Comparison of ENCODE assay signal across 11 cellular contexts in genomic region chr11:46537121-46537520, GRCh38. TPM values are rescaled to one million over a fixed set of nuclear protein-coding genes. Genes with fewer than 3 reads are reported as not detected.
DNase-seq lines count a peak whose midpoint lies in the region; ATAC-seq, FAIRE-seq and TF ChIP-seq lines count a peak whose summit lies in the region.
"Had no signal": no experiment of that assay in that cellular context is flagged by ENCODE, and none has a peak within 500 bp of the region (broad histone marks: within the 10 kb centered on the region; RNA-seq: fewer than 3 reads in every experiment).

No MANE protein-coding gene starts in this region.

- TF ChIP-seq CTCF in BJ (IDR thresholded peaks at IDR 0.05; ENCODE audit: insufficient read depth, low read depth, low read length): peak; percentile 17; the same call in 1 of the 2 replicates
- peak; percentile 16 for TF ChIP-seq CTCF in astrocyte (IDR thresholded peaks at IDR 0.05; ENCODE audit: insufficient read depth, low read depth, low read length)
- TF ChIP-seq CTCF in CD14-positive monocyte (IDR thresholded peaks at IDR 0.05): no peak
- no peak for TF ChIP-seq CTCF in esophagus muscularis mucosa (IDR thresholded peaks at IDR 0.05)

- DNase-seq in BJ (ENCODE audit: low read depth) (no peak), astrocyte (ENCODE audit: low read depth) (no peak), CD14-positive monocyte (ENCODE audit: low spot score) (no peak), COLO668 (lab: John Stamatoyannopoulos, UW; ENCODE audit: unreplicated experiment) (no peak), esophagus muscularis mucosa (ENCODE audit: extremely low spot score) (no peak)
- DNase-seq: tibial artery had no signal

- H3K27ac ChIP-seq in HUES6 (ENCODE audit: low read depth, low read length) (no peak overlapping the region), astrocyte (ENCODE audit: low read depth, low read length) (no peak overlapping the region), iPS-20b (ENCODE audit: low read length) (no peak overlapping the region), esophagus muscularis mucosa (replicated peaks in 1 of 4) (no peak overlapping the region)
- H3K27ac ChIP-seq: tibial artery had no signal

- no peak for TF ChIP-seq EP300 in esophagus muscularis mucosa (IDR thresholded peaks at IDR 0.05)

- H3K36me3 ChIP-seq in BJ (ENCODE audit: control insufficient read depth, insufficient read depth, low read length) (peaks cover 5% of the 10 kb centered on the region; the same call in 1 of the 2 replicates), HUES6 (ENCODE audit: control insufficient read depth, insufficient read depth, low read length) (peaks cover 17% of the 10 kb centered on the region), astrocyte (ENCODE audit: insufficient read depth, low read length) (peaks cover 10% of the 10 kb centered on the region), iPS-20b (ENCODE audit: insufficient read depth, low read depth, low read length) (peaks cover 20% of the 10 kb centered on the region), esophagus muscularis mucosa (peaks cover 12 to 26% (median 19%) of the 10 kb centered on the region in 4 donors)

- H3K79me2 ChIP-seq in astrocyte (ENCODE audit: insufficient read depth, low read length): peaks cover 80% of the 10 kb centered on the region

- H3K4me3 ChIP-seq in BJ (ENCODE audit: low read depth, low read length): no peak overlapping the region
- 0 out of 2 replicates have a peak overlapping the region, but pooled peaks have one; percentile 9 for H3K4me3 ChIP-seq in HUES6 (ENCODE audit: low read depth, low read length)
- no peak overlapping the region for H3K4me3 ChIP-seq in astrocyte (ENCODE audit: insufficient read depth, low read depth, low read length)
- H3K4me3 ChIP-seq in iPS-20b (ENCODE audit: low read length): no peak overlapping the region; the same call in 1 of the 2 replicates
- H3K4me3 ChIP-seq in esophagus muscularis mucosa: no peak overlapping the region
- H3K4me3 ChIP-seq: tibial artery had no signal

- H3K27ac Mint-ChIP-seq in astrocyte (ENCODE audit: unreplicated experiment) (no peak overlapping the region), CD14-positive monocyte (no peak overlapping the region)

- POLR2A ChIA-PET in BJ (lab: Charles Lee): no interaction called here

- H3K4me1 Mint-ChIP-seq in astrocyte (ENCODE audit: low read depth, unreplicated experiment): peaks cover 9% of the 10 kb centered on the region
- H3K4me1 Mint-ChIP-seq in CD14-positive monocyte: peaks cover 19% of the 10 kb centered on the region

- CTCF ChIA-PET in BJ (lab: Yijun Ruan, JAX): interaction anchor here (0.6 to 9.4 kb wide), 4 partner anchors 11 to 188 kb away, joined by 3 to 81 read pairs (median 12); partner anchors contain the start of gene CHRM4

- H3K9ac ChIP-seq in HUES6 (ENCODE audit: low read length) (no peak overlapping the region), astrocyte (ENCODE audit: low read length) (no peak overlapping the region), iPS-20b (ENCODE audit: low read depth, low read length) (peak overlapping the region; percentile 49; the same call in 1 of the 2 replicates)

- no peak for ATAC-seq in HG03378 (IDR thresholded peaks at IDR 0.05; ENCODE audit: unreplicated experiment)

- H2AFZ ChIP-seq in astrocyte (ENCODE audit: low read depth, low read length): no peak overlapping the region

- H3K9me3 Mint-ChIP-seq in astrocyte (ENCODE audit: unreplicated experiment): no peaks in the 10 kb centered on the region
- peaks cover 0 to 1% (median 0%) of the 10 kb centered on the region in 7 donors for H3K9me3 Mint-ChIP-seq in CD14-positive monocyte
- H3K9me3 Mint-ChIP-seq: CD8-positive, alpha-beta T cell; central memory CD8-positive, alpha-beta T cell had no signal

- intact Hi-C loops in CD14-positive monocyte (cut with micrococcal nuclease) (loop anchor here (2.0 to 10.0 kb wide), 3 partner anchors 148 to 170 kb away; partner anchors contain the start of gene MDK (in 1 of the 2)), esophagus muscularis mucosa (cut with DNase I) (loop anchor here (2.0 kb wide), 1 partner anchor 148 kb away; no protein-coding TSS in a partner anchor)

- no peak for TF ChIP-seq POLR2A in esophagus muscularis mucosa (IDR thresholded peaks at IDR 0.05; ENCODE audit: low read depth)

- H3K4me2 ChIP-seq in astrocyte (ENCODE audit: low read length): no peak overlapping the region

- peaks cover 85% of the 10 kb centered on the region for H4K20me1 ChIP-seq in astrocyte (ENCODE audit: insufficient read depth, low read length)

- H3K27me3 Mint-ChIP-seq in astrocyte (ENCODE audit: low read depth, unreplicated experiment) (no peaks in the 10 kb centered on the region), CD14-positive monocyte (ENCODE audit: low read depth in 3 of 3) (peaks cover 0 to 4% (median 0%) of the 10 kb centered on the region in 3 donors)
- H3K27me3 Mint-ChIP-seq: central memory CD8-positive, alpha-beta T cell had no signal

- WGBS in esophagus muscularis mucosa: 77% methylated on average over 2 of the region's 2 CpGs

- FAIRE-seq in astrocyte (lab: Jason Lieb, UNC): no peak

- H3K27me3 ChIP-seq in BJ (ENCODE audit: control insufficient read depth, insufficient read depth, low read length): no peaks in the 10 kb centered on the region
- no peaks in the 10 kb centered on the region for H3K27me3 ChIP-seq in HUES6 (ENCODE audit: control insufficient read depth, insufficient read depth, low read length)
- no peaks in the 10 kb centered on the region for H3K27me3 ChIP-seq in astrocyte (ENCODE audit: insufficient read depth, low read length)
- no peaks in the 10 kb centered on the region for H3K27me3 ChIP-seq in iPS-20b (ENCODE audit: insufficient read depth, low read length)
- no peaks in the 10 kb centered on the region for H3K27me3 ChIP-seq in esophagus muscularis mucosa
- H3K27me3 ChIP-seq: tibial artery had no signal

- H3K4me3 Mint-ChIP-seq in astrocyte (ENCODE audit: unreplicated experiment): no peak overlapping the region
- H3K4me3 Mint-ChIP-seq in CD14-positive monocyte: no peak overlapping the region
- H3K4me3 Mint-ChIP-seq: CD8-positive, alpha-beta T cell; central memory CD8-positive, alpha-beta T cell had no signal

- H3K36me3 Mint-ChIP-seq in astrocyte (ENCODE audit: low read depth, unreplicated experiment) (peaks cover 4% of the 10 kb centered on the region), CD14-positive monocyte (peaks cover 22 to 31% of the 10 kb centered on the region in 2 donors)

- H3K9me3 ChIP-seq in HUES6 (ENCODE audit: control insufficient read depth, insufficient read depth, low read depth, low read length) (no peaks in the 10 kb centered on the region), astrocyte (ENCODE audit: insufficient read depth, low read depth, low read length) (no peaks in the 10 kb centered on the region), iPS-20b (ENCODE audit: insufficient read depth, low read depth, low read length) (no peaks in the 10 kb centered on the region), esophagus muscularis mucosa (no peaks in the 10 kb centered on the region)
- H3K9me3 ChIP-seq: tibial artery had no signal

- H3K4me1 ChIP-seq in HUES6 (ENCODE audit: control insufficient read depth, insufficient read depth, low read length) (peaks cover 15% of the 10 kb centered on the region), astrocyte (ENCODE audit: insufficient read depth, low read length) (no peaks in the 10 kb centered on the region), iPS-20b (ENCODE audit: insufficient read depth, low read length) (peaks cover 16% of the 10 kb centered on the region), esophagus muscularis mucosa (peaks cover 0 to 27% (median 9%) of the 10 kb centered on the region in 4 donors)

RNA-seq across cellular contexts. Expression of gene AMBRA1, which starts 56.7 kb away (rescaled TPM):
- 9.9 and 12.8 TPM in 2 replicates for polyA plus RNA-seq in BJ (2011; rRNA removed)
- 25.2 and 35.3 TPM in 2 replicates for polyA minus RNA-seq in BJ (2011; rRNA and poly(A)+ RNA removed)
- 29.0 and 29.4 TPM in 2 replicates for total RNA-seq in astrocyte
- 1 to 10 TPM; 2.1 to 3.8 TPM for polyA plus RNA-seq in CD14-positive monocyte
- total RNA-seq in esophagus muscularis mucosa: 10 to 100 TPM; 20.0 to 28.9 (median 26.0) TPM

Comparison
In these comparisons a context has a peak if more than half of its experiments do, and no peak if none do; other contexts are left out.
1. CTCF ChIP-seq: peak in BJ (single experiment) and astrocyte (single experiment); none in CD14-positive monocyte (single experiment) and esophagus muscularis mucosa (0 of 3).